Comparison of ENCODE assay signal across 16 cellular contexts in the genomic region with DNA sequence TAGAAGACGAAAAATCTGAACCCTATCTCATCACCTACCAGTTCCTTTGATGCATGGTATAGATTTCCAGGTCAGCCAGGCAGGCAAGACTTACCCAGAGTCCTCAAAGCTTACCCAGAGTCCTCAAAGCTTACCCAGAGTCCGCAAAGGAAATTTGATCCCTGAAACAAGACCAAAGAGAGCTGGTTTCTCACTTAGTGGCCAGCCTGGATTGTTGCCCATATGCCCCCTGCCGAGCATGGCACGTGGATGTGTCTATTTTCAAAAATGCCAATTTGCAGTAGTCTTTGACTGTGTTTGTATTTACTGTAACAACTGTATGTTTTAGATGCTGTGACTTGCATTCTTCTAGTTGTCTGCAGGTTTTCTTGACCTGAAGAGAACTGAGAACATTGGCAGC.
"Had no signal": no experiment of that assay in that cellular context is flagged by ENCODE, and none has a peak within 500 bp of the region (broad histone marks: within the 10 kb centered on the region; RNA-seq: fewer than 3 reads in every experiment).

No MANE protein-coding gene starts in this region.

- H3K4me3 ChIP-seq: cardiac muscle cell, dorsolateral prefrontal cortex, heart left ventricle, psoas muscle, thoracic aorta had no signal

- H3K27me3 ChIP-seq: cardiac muscle cell, dorsolateral prefrontal cortex, heart left ventricle had no signal

- H3K9me3 ChIP-seq: heart left ventricle, psoas muscle, thoracic aorta had no signal

- ATAC-seq: activated naive CD8-positive, alpha-beta T cell treated with anti-CD3 and anti-CD28 coated beads, Interleukin-2, amount 50 U/mL, for 24 hours; heart left ventricle; psoas muscle; sciatic nerve had no signal

- H3K4me1 ChIP-seq: heart left ventricle, psoas muscle had no signal

- H3K27ac ChIP-seq: cardiac muscle cell, dorsolateral prefrontal cortex, heart left ventricle, psoas muscle, thoracic aorta, VCaP had no signal

- H3K36me3 ChIP-seq: cardiac muscle cell, heart left ventricle, thoracic aorta had no signal

- DNase-seq: activated CD4-positive, alpha-beta T cell treated with anti-CD3 and anti-CD28 coated beads, Interleukin-2, amount 50 U/mL, for 48 hours; activated naive CD4-positive, alpha-beta T cell treated with anti-CD3 and anti-CD28 coated beads for 36 hours; activated naive CD8-positive, alpha-beta T cell treated with anti-CD3 and anti-CD28 coated beads, Interleukin-2, amount 50 U/mL, for 24 hours; activated T-cell treated with anti-CD3 and anti-CD28 coated beads, Interleukin-2, amount 50 U/mL, for 1 hour; aorta; dorsolateral prefrontal cortex; endodermal cell; heart left ventricle; immature natural killer cell; psoas muscle; stimulated activated CD4-positive, alpha-beta T cell treated with anti-CD3 and anti-CD28 coated beads, Interleukin-1b, Interleukin-23, amount 100 ng/mL, for 48 hours; T-helper 9 cell had no signal
